In genomic region chr14:22838631-22839041, GRCh38 we compare ENCODE assay signal across 9 cellular contexts. TPM values are rescaled to one million over a fixed set of nuclear protein-coding genes. Genes with fewer than 3 reads are reported as not detected.
DNase-seq lines count a peak whose midpoint lies in the region; ATAC-seq, FAIRE-seq and TF ChIP-seq lines count a peak whose summit lies in the region.
"Had no signal": no experiment of that assay in that cellular context is flagged by ENCODE, and none has a peak within 500 bp of the region (broad histone marks: within the 10 kb centered on the region; RNA-seq: fewer than 3 reads in every experiment).

No MANE protein-coding gene starts in this region.

- H3K9me3 ChIP-seq in mesenchymal stem cell (ENCODE audit: control insufficient read depth, low read length) = no peaks in the 10 kb centered on the region
- H3K9me3 ChIP-seq in vagina = no peaks in the 10 kb centered on the region

- peak overlapping the region; percentile 90 for H3K27ac ChIP-seq in mesenchymal stem cell (ENCODE audit: low read length, poor library complexity, severe bottlenecking)
- H3K27ac ChIP-seq in vagina = peak overlapping the region; percentile 96

- no peak for FAIRE-seq in D721Med (lab: Jason Lieb, UNC)

- peak overlapping the region; percentile 82 for H2BK120ac ChIP-seq in mesenchymal stem cell (ENCODE audit: low read depth, low read length)

- H2AFZ ChIP-seq in mesenchymal stem cell (ENCODE audit: low read depth, low read length) = no peak overlapping the region

- peak overlapping the region; percentile 57 for H2AK5ac ChIP-seq in mesenchymal stem cell (ENCODE audit: low read length, severe bottlenecking)

- TF ChIP-seq POLR2A in vagina (IDR thresholded peaks at IDR 0.05) = no peak

- peak overlapping the region; percentile 100 for H3K9ac ChIP-seq in mesenchymal stem cell (ENCODE audit: low read length)

- intact Hi-C loops in Right ventricle myocardium inferior (cut with DNase I) (loop anchor here (5.0 kb wide), 1 partner anchor 271 kb away; no protein-coding TSS in a partner anchor), cardiac septum (cut with DNase I) (no loop called here), vagina (cut with DNase I) (no loop called here)

- H2BK15ac ChIP-seq in mesenchymal stem cell (ENCODE audit: low read depth, poor library complexity, severe bottlenecking) = no peak overlapping the region

- peaks cover 14% of the 10 kb centered on the region for H3K79me1 ChIP-seq in mesenchymal stem cell (replicated peaks; ENCODE audit: low read length, poor library complexity, severe bottlenecking)

- peak overlapping the region; percentile 93 to 95 for H3K18ac ChIP-seq in mesenchymal stem cell (ENCODE audit: low read depth in 1 of 2, low read length in 2 of 2)

- H3K14ac ChIP-seq in mesenchymal stem cell (ENCODE audit: low read length in 2 of 2) = no peak overlapping the region

- 7% methylated on average over 3 of the region's 6 CpGs for WGBS in mesenchymal stem cell

- peaks cover 20% of the 10 kb centered on the region for H3K4me1 ChIP-seq in mesenchymal stem cell (ENCODE audit: control insufficient read depth, insufficient read depth, low read depth, low read length)
- H3K4me1 ChIP-seq in vagina = peaks cover 64% of the 10 kb centered on the region

- H4K8ac ChIP-seq in mesenchymal stem cell (ENCODE audit: low read length) = peak overlapping the region; percentile 27

- H3K4ac ChIP-seq in mesenchymal stem cell (ENCODE audit: low read depth in 1 of 2, low read length in 2 of 2) = peak overlapping the region; percentile 33 to 94

- no peaks in the 10 kb centered on the region for H3K27me3 ChIP-seq in mesenchymal stem cell (ENCODE audit: control insufficient read depth in 1 of 2, insufficient read depth in 1 of 2, low read length in 2 of 2)
- no peaks in the 10 kb centered on the region for H3K27me3 ChIP-seq in vagina

- peaks cover 54 to 70% of the 10 kb centered on the region in 2 experiments for H3K36me3 ChIP-seq in mesenchymal stem cell (ENCODE audit: control insufficient read depth in 1 of 2, insufficient read depth in 2 of 2, low read depth in 1 of 2, low read length in 2 of 2)
- peaks cover 0 to 37% of the 10 kb centered on the region in 2 donors for H3K36me3 ChIP-seq in vagina

- peak overlapping the region; percentile 22 for H2BK5ac ChIP-seq in mesenchymal stem cell (ENCODE audit: low read depth, low read length, poor library complexity, severe bottlenecking)

- peak; percentile 24 for ATAC-seq in Right ventricle myocardium inferior

- H3K23ac ChIP-seq in mesenchymal stem cell (ENCODE audit: low read length in 2 of 2) = no peak overlapping the region

- no peak overlapping the region for H2BK12ac ChIP-seq in mesenchymal stem cell (ENCODE audit: low read length in 2 of 2)

- TF ChIP-seq CTCF in vagina (IDR thresholded peaks at IDR 0.05) = no peak
- no peak for TF ChIP-seq CTCF in D721Med (IDR thresholded peaks at IDR 0.05; ENCODE audit: insufficient read depth, missing control alignments)

- H3K4me3 ChIP-seq in mesenchymal stem cell (ENCODE audit: insufficient read depth in 1 of 2, low read depth in 1 of 2, low read length in 2 of 2) = peak overlapping the region; percentile 89 to 96
- peak overlapping the region; percentile 77 to 96 for H3K4me3 ChIP-seq in vagina

- H3K4me2 ChIP-seq in mesenchymal stem cell (ENCODE audit: low read length, poor library complexity, severe bottlenecking) = peak overlapping the region; percentile 82

- DNase-seq in Right ventricle myocardium inferior (ENCODE audit: missing footprints) (no peak), cardiac septum (ENCODE audit: low spot score) (no peak), dermis blood vessel endothelial cell (peak; percentile 33), mesenchymal stem cell (peak; percentile 86), vagina (ENCODE audit: extremely low spot score in 2 of 2) (no peak), D721Med (ENCODE audit: insufficient read length, low spot score) (no peak), NK-92 (lab: John Stamatoyannopoulos, UW; ENCODE audit: unreplicated experiment) (no peak), T1000 (lab: John Stamatoyannopoulos, UW) (no peak)
- DNase-seq: activated T-cell treated with anti-CD3 and anti-CD28 coated beads for 4 hours had no signal

- H4K91ac ChIP-seq in mesenchymal stem cell (ENCODE audit: low read length) = peak overlapping the region; percentile 84

RNA-seq across cellular contexts. Expression of gene MMP14, which starts 2.3 kb away (rescaled TPM):
- 26.0 TPM for total RNA-seq in Right ventricle myocardium inferior
- total RNA-seq in cardiac septum = 26.1 TPM
- total RNA-seq in dermis blood vessel endothelial cell = 73.3 and 138 TPM in 2 replicates
- polyA plus RNA-seq in mesenchymal stem cell (2013, experiment 1 of 2) = 1,343 TPM
- polyA plus RNA-seq in mesenchymal stem cell (2013, experiment 2 of 2) = 1,238 TPM
- 187 TPM for total RNA-seq in vagina

RNA-seq across cellular contexts. Expression of gene MRPL52, which starts 8.9 kb away (rescaled TPM):
- total RNA-seq in Right ventricle myocardium inferior (110 TPM), cardiac septum (96.7 TPM), dermis blood vessel endothelial cell (30.1 and 38.1 TPM in 2 replicates), vagina (68.0 TPM)
- 219 TPM for polyA plus RNA-seq in mesenchymal stem cell (2013, experiment 1 of 2)
- polyA plus RNA-seq in mesenchymal stem cell (2013, experiment 2 of 2) = 222 TPM

RNA-seq across cellular contexts. Expression of gene SLC7A7, which starts 23.4 kb away (rescaled TPM):
- 5.8 TPM for total RNA-seq in Right ventricle myocardium inferior
- 2.3 TPM for total RNA-seq in cardiac septum
- 4.8 and 8.3 TPM in 2 replicates for total RNA-seq in dermis blood vessel endothelial cell
- 6.4 TPM for polyA plus RNA-seq in mesenchymal stem cell (2013, experiment 1 of 2)
- 6.5 TPM for polyA plus RNA-seq in mesenchymal stem cell (2013, experiment 2 of 2)
- total RNA-seq in vagina = 7.4 TPM

RNA-seq across cellular contexts. Expression of gene LRP10, which starts 32.9 kb away (rescaled TPM):
- total RNA-seq in Right ventricle myocardium inferior = 59.2 TPM
- 71.0 TPM for total RNA-seq in cardiac septum
- total RNA-seq in dermis blood vessel endothelial cell = 59.4 and 126 TPM in 2 replicates
- 99.1 TPM for polyA plus RNA-seq in mesenchymal stem cell (2013, experiment 1 of 2)
- polyA plus RNA-seq in mesenchymal stem cell (2013, experiment 2 of 2) = 101 TPM
- 137 TPM for total RNA-seq in vagina

RNA-seq across cellular contexts. Expression of gene REM2, which starts 44.4 kb away (rescaled TPM):
- not detected for total RNA-seq in Right ventricle myocardium inferior
- total RNA-seq in cardiac septum = 0.19 TPM
- 0.09 TPM in 1 of 2 replicates, not detected in the other for total RNA-seq in dermis blood vessel endothelial cell
- 0.10 TPM for polyA plus RNA-seq in mesenchymal stem cell (2013, experiment 1 of 2)
- polyA plus RNA-seq in mesenchymal stem cell (2013, experiment 2 of 2) = 0.10 TPM
- total RNA-seq in vagina = 3.9 TPM

Comparison
In these comparisons a context has a peak if more than half of its experiments do, and no peak if none do; other contexts are left out.
1. DNase-seq: peak in dermis blood vessel endothelial cell (single experiment) and mesenchymal stem cell (single experiment); none in Right ventricle myocardium inferior (single experiment), cardiac septum (single experiment), vagina (0 of 2), D721Med (single experiment), NK-92 (single experiment) and T1000 (single experiment).